Comparison of ENCODE assay signal across 15 cellular contexts in genomic region chr2:5190023-5190422, GRCh38.
"Had no signal": no experiment of that assay in that cellular context is flagged by ENCODE, and none has a peak within 500 bp of the region (broad histone marks: within the 10 kb centered on the region; RNA-seq: fewer than 3 reads in every experiment).

No MANE protein-coding gene starts in this region.

- ATAC-seq: activated CD8-positive, alpha-beta T cell treated with anti-CD3 and anti-CD28 coated beads for 36 hours; activated T-cell treated with anti-CD3 and anti-CD28 coated beads, Interleukin-2, amount 50 U/mL, for 4 hours; foreskin keratinocyte; lower lobe of right lung; WTC11 had no signal

- H3K36me3 ChIP-seq: colonic mucosa, lower lobe of right lung, ovary had no signal

- H3K4me1 ChIP-seq: colonic mucosa, foreskin keratinocyte, lower lobe of right lung had no signal

- H3K27me3 ChIP-seq: colonic mucosa, foreskin keratinocyte, ovary had no signal

- H3K27ac ChIP-seq: colonic mucosa, foreskin keratinocyte, lower lobe of right lung, ovary had no signal

- DNase-seq: activated CD4-positive, alpha-beta T cell treated with anti-CD3 and anti-CD28 coated beads for 48 hours; activated CD8-positive, alpha-beta T cell treated with anti-CD3 and anti-CD28 coated beads for 36 hours; activated effector memory CD4-positive, alpha-beta T cell treated with Interleukin-2 at 50 U/mL for 16 hours; activated naive CD4-positive, alpha-beta T cell treated with anti-CD3 and anti-CD28 coated beads, Interleukin-2, amount 50 U/mL, for 16 hours; activated T-cell treated with anti-CD3 and anti-CD28 coated beads, Interleukin-2, amount 50 U/mL, for 4 hours; colonic mucosa; foreskin keratinocyte; glutamatergic neuron; hypothalamus; lower lobe of right lung; nephron progenitor cell; ovary; stimulated activated CD4-positive, alpha-beta T cell treated with anti-CD3 and anti-CD28 coated beads, Interleukin-1b, Interleukin-23, amount 100 ng/mL, for 48 hours; T-helper 2 cell had no signal

- H3K4me3 Mint-ChIP-seq: activated CD8-positive, alpha-beta T cell treated with anti-CD3 and anti-CD28 coated beads for 36 hours; activated T-cell treated with anti-CD3 and anti-CD28 coated beads, Interleukin-2, amount 50 U/mL, for 4 hours; nephron progenitor cell; WTC11 had no signal

- H3K27me3 Mint-ChIP-seq: activated CD8-positive, alpha-beta T cell treated with anti-CD3 and anti-CD28 coated beads for 36 hours had no signal

- H3K4me1 Mint-ChIP-seq: WTC11 had no signal

- H3K4me3 ChIP-seq: colonic mucosa, lower lobe of right lung, ovary had no signal

- H3K9me3 ChIP-seq: colonic mucosa, lower lobe of right lung, ovary had no signal

- H3K27ac Mint-ChIP-seq: activated CD8-positive, alpha-beta T cell treated with anti-CD3 and anti-CD28 coated beads for 36 hours; nephron progenitor cell; WTC11 had no signal
